ENCODE assay signal across 1 cellular context in genomic region chr22:32079110-32080089, GRCh38.
TF ChIP-seq lines count a peak whose summit lies in the region.

No MANE protein-coding gene starts in this region.

TF ChIP-seq in GM23338, 12 proteins besides CTCF, POLR2A, EP300 and RAD21 (continued from another document):
- TF ChIP-seq REST (IDR thresholded peaks at IDR 0.05; ENCODE audit: unreplicated experiment) (no peak), POLR2AphosphoS5 (IDR thresholded peaks at IDR 0.05; ENCODE audit: low read depth) (no peak), JUNB (IDR thresholded peaks at IDR 0.05; ENCODE audit: unreplicated experiment) (no peak), CREB1 (CRISPR knock-in tag; IDR thresholded peaks at IDR 0.05; ENCODE audit: low read depth) (no peak), ETS1 (IDR thresholded peaks at IDR 0.05) (no peak)
